ENCODE assay signal across 10 cellular contexts in the genomic region with DNA sequence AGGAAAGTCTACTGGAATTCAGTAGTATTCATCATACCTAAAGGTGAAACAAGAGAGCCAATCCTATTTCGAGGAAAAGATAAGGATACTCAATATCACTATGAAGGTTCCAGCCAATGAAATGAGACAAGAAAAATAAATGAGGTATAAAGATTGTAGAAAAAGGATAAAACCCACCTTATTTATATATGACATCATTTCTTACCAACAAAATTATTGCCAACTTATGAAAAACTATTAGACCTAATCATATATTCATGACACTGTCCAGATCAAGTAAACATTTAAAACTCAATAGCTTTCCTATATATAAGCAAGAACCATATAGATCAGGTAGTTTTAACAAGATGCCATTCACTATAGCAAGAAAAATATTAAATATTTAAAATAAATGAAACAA.
"Had no signal": no experiment of that assay in that cellular context is flagged by ENCODE, and none has a peak within 500 bp of the region (broad histone marks: within the 10 kb centered on the region; RNA-seq: fewer than 3 reads in every experiment).

No MANE protein-coding gene starts in this region.

- H3K4me3 ChIP-seq: GM23338, K562 had no signal

- FAIRE-seq: H1, H54, K562 had no signal

- ATAC-seq: GM23338, K562 had no signal

- H3K4me2 ChIP-seq: GM23338 had no signal

- H2AFZ ChIP-seq: GM23338 had no signal

- H3K27ac ChIP-seq: HL-60 had no signal

- DNase-seq: H9, HCEC 1CT, HFFc6, IMR-90, KG1 had no signal
